19 cellular contexts compared by ENCODE assay signal in the genomic region with DNA sequence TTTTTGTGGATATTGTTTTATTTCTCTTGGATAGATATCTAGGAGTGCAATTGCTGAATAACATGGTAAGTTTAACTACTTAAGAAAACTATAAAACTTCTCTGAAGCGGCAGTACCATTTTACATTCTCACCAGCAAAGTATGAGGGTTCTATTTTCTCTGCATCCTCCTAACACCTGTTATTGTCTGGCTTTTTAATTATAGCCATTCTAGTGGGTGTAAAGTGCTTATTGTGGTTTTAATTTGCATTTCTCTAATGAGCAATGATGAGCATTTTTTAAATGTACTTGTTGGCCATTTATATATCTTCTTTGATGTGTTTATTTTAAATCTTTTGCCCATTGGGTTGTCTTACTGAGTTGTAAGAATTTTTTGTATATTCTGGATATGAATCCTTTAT. TPM values are rescaled to one million over a fixed set of nuclear protein-coding genes. Genes with fewer than 3 reads are reported as not detected.
DNase-seq lines count a peak whose midpoint lies in the region; ATAC-seq, FAIRE-seq and TF ChIP-seq lines count a peak whose summit lies in the region.
"Had no signal": no experiment of that assay in that cellular context is flagged by ENCODE, and none has a peak within 500 bp of the region (broad histone marks: within the 10 kb centered on the region; RNA-seq: fewer than 3 reads in every experiment).

No MANE protein-coding gene starts in this region.

- H3K79me2 ChIP-seq in SU-DHL-6 (ENCODE audit: insufficient read depth, low read length), result peaks cover 77% of the 10 kb centered on the region

- no CpG with 5 or more reads among the region's 1 CpG for WGBS in mesenchymal stem cell

- H3K9me3 ChIP-seq in SU-DHL-6 (ENCODE audit: insufficient read depth, low read length), result no peaks in the 10 kb centered on the region
- no peaks in the 10 kb centered on the region for H3K9me3 ChIP-seq in mesenchymal stem cell (ENCODE audit: control insufficient read depth, low read length)

- DNase-seq in GM18507 (ENCODE audit: extremely low spot score, insufficient read length, low read depth) (no peak), mesenchymal stem cell (no peak), cerebellar nuclear complex (lab: John Stamatoyannopoulos, UW) (no peak), NCI-H446 (lab: John Stamatoyannopoulos, UW) (no peak)
- no peak for DNase-seq in activated CD4-positive, alpha-beta T cell treated with anti-CD3 and anti-CD28 coated beads for 4 hours
- DNase-seq: COR-L47, DMS153, GM23248, NCI-H1092 treated with DMSO at 0.1 percent for 48 hours, NCI-H1694 treated with DMSO at 0.1 percent for 48 hours, NCI-H510A, NCI-H82, SHP77 treated with DMSO at 0.1 percent for 48 hours, T-helper 2 cell had no signal

- no peak overlapping the region for H4K8ac ChIP-seq in mesenchymal stem cell (ENCODE audit: low read length)

- TF ChIP-seq CTCF in SU-DHL-6 (IDR thresholded peaks at IDR 0.05; ENCODE audit: insufficient read depth, low read length, poor library complexity, severe bottlenecking), result no peak

- no peak overlapping the region for H2AK5ac ChIP-seq in mesenchymal stem cell (ENCODE audit: low read length, severe bottlenecking)

- H3K9ac ChIP-seq in SU-DHL-6 (ENCODE audit: low read length), result peak overlapping the region; percentile 53
- H3K9ac ChIP-seq in mesenchymal stem cell (ENCODE audit: low read length), result no peak overlapping the region
- H3K9ac ChIP-seq: GM23248 had no signal

- peak; percentile 62 for FAIRE-seq in GM18507 (lab: Jason Lieb, UNC)
- FAIRE-seq: HTR-8/SVneo had no signal

- H3K4ac ChIP-seq in mesenchymal stem cell (ENCODE audit: low read depth in 1 of 2, low read length in 2 of 2), result no peak overlapping the region

- no peak overlapping the region for H3K23ac ChIP-seq in mesenchymal stem cell (ENCODE audit: low read length in 2 of 2)

- H4K91ac ChIP-seq in mesenchymal stem cell (ENCODE audit: low read length), result no peak overlapping the region

- H3K36me3 ChIP-seq in SU-DHL-6 (ENCODE audit: low read length) (peaks cover 12% of the 10 kb centered on the region), mesenchymal stem cell (ENCODE audit: control insufficient read depth in 1 of 2, insufficient read depth in 2 of 2, low read depth in 1 of 2, low read length in 2 of 2) (peaks cover 11 to 82% of the 10 kb centered on the region in 2 experiments)

- H4K20me1 ChIP-seq in SU-DHL-6 (ENCODE audit: low read depth, low read length), result no peaks in the 10 kb centered on the region

- H2BK15ac ChIP-seq in mesenchymal stem cell (ENCODE audit: low read depth, poor library complexity, severe bottlenecking), result no peak overlapping the region

- H3K4me1 ChIP-seq in mesenchymal stem cell (ENCODE audit: control insufficient read depth, insufficient read depth, low read depth, low read length), result no peaks in the 10 kb centered on the region

- H3K27me3 ChIP-seq in SU-DHL-6 (ENCODE audit: low read length) (no peaks in the 10 kb centered on the region), mesenchymal stem cell (ENCODE audit: control insufficient read depth in 1 of 2, insufficient read depth in 1 of 2, low read length in 2 of 2) (no peaks in the 10 kb centered on the region)

- H3K4me3 ChIP-seq in SU-DHL-6 (ENCODE audit: insufficient read depth, low read length, poor library complexity, severe bottlenecking) (peak overlapping the region; percentile 43), mesenchymal stem cell (ENCODE audit: insufficient read depth in 1 of 2, low read depth in 1 of 2, low read length in 2 of 2) (no peak overlapping the region)
- H3K4me3 ChIP-seq: GM23248 had no signal

- no peak overlapping the region for H3K18ac ChIP-seq in mesenchymal stem cell (ENCODE audit: low read depth in 1 of 2, low read length in 2 of 2)

- peaks cover 18% of the 10 kb centered on the region for H3K79me1 ChIP-seq in mesenchymal stem cell (replicated peaks; ENCODE audit: low read length, poor library complexity, severe bottlenecking)

- no peak overlapping the region for H2BK12ac ChIP-seq in mesenchymal stem cell (ENCODE audit: low read length in 2 of 2)

- peak; percentile 47 for ATAC-seq in GM21390 (IDR thresholded peaks at IDR 0.05; ENCODE audit: unreplicated experiment)
- peak; percentile 65 for ATAC-seq in HG03354 (IDR thresholded peaks at IDR 0.05; ENCODE audit: poor library complexity, severe bottlenecking, unreplicated experiment)

- no peak overlapping the region for H3K14ac ChIP-seq in mesenchymal stem cell (ENCODE audit: low read length in 2 of 2)

- peaks cover 81% of the 10 kb centered on the region for H3F3A ChIP-seq in SU-DHL-6 (ENCODE audit: insufficient read depth)

- H3K4me2 ChIP-seq in SU-DHL-6 (ENCODE audit: low read depth, low read length, poor library complexity, severe bottlenecking) (peak overlapping the region; percentile 95), mesenchymal stem cell (ENCODE audit: low read length, poor library complexity, severe bottlenecking) (no peak overlapping the region)

- H2BK120ac ChIP-seq in mesenchymal stem cell (ENCODE audit: low read depth, low read length), result no peak overlapping the region

- H2AFZ ChIP-seq in SU-DHL-6 (ENCODE audit: low read depth, low read length, severe bottlenecking), result no peak overlapping the region
- H2AFZ ChIP-seq in mesenchymal stem cell (ENCODE audit: low read depth, low read length), result no peak overlapping the region
- H2AFZ ChIP-seq: GM23248 had no signal

- H3K9me2 ChIP-seq in SU-DHL-6 (replicated peaks; ENCODE audit: insufficient read depth, low read length), result no peaks in the 10 kb centered on the region

- no peak overlapping the region for H2BK5ac ChIP-seq in mesenchymal stem cell (ENCODE audit: low read depth, low read length, poor library complexity, severe bottlenecking)

- H3K27ac ChIP-seq in SU-DHL-6 (ENCODE audit: low read depth, low read length) (peak overlapping the region; percentile 100), mesenchymal stem cell (ENCODE audit: low read length, poor library complexity, severe bottlenecking) (no peak overlapping the region)
- H3K27ac ChIP-seq: GM23248 had no signal

RNA-seq across cellular contexts. Expression of gene SMIM32, which starts 28.7 kb away (rescaled TPM):
- polyA plus RNA-seq in mesenchymal stem cell (2013, experiment 1 of 2), result not detected
- polyA plus RNA-seq in mesenchymal stem cell (2013, experiment 2 of 2), result not detected
- polyA plus RNA-seq: CD14-positive monocyte, GM23248 had no signal

RNA-seq across cellular contexts. Expression of gene SMAD5, which starts 31.6 kb away (rescaled TPM):
- polyA plus RNA-seq in mesenchymal stem cell (2013, experiment 1 of 2), result 20.6 TPM
- 21.7 TPM for polyA plus RNA-seq in mesenchymal stem cell (2013, experiment 2 of 2)
